Comparison of ENCODE assay signal across 8 cellular contexts in the genomic region with DNA sequence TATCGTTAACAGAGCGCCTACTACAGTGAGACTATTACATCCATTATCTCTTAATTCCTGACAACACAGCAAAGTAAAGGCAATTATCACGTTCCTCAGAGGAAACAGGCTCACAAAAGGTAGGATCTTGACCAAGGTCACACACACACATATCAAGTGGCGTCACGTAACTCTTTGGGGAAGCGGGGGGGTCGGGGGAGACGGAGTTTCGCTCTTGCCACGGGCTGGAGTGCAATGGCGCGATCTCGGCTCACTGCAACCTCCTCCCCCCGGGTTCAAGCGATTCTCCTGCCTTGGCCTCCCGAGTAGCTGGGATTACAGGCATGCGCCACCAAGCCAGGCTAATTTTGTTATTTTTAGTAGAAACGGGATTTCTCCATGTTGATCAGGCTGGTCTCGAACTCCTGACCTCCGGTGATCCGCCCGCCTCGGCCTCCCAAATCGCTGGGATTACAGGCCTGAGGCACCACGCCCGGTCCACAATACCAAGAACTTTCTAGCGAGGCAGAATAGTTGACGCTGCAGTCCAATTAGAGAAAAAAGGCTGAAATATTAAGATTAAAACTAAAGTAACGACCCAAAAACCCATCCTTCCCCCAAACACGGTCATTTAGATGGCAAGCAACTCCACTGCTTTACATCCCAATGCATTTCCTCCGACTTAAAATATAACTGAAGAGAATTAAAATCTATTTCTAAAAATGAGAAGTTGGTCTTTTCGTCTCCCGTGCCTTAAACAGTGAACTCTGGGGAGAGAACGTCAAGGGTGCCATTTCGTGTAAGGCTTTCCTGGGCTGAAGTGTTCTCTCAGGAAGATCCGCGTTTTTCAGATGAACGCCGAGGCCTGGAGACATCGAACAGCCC. TPM values are rescaled to one million over a fixed set of nuclear protein-coding genes. Genes with fewer than 3 reads are reported as not detected.
DNase-seq lines count a peak whose midpoint lies in the region; ATAC-seq and TF ChIP-seq lines count a peak whose summit lies in the region.

No MANE protein-coding gene starts in this region.

- H3K27me3 ChIP-seq in RWPE2 (ENCODE audit: insufficient read depth, poor library complexity, severe bottlenecking) = no peaks in the 10 kb centered on the region
- H3K27me3 ChIP-seq in hepatocyte = no peaks in the 10 kb centered on the region
- peaks cover 0 to 3% (median 0%) of the 10 kb centered on the region in 7 donors for H3K27me3 ChIP-seq in spleen (replicated peaks in 1 of 7)

- H3K36me3 ChIP-seq in RWPE2 (ENCODE audit: low read depth) (peaks cover 54% of the 10 kb centered on the region), hepatocyte (replicated peaks; ENCODE audit: insufficient read depth, low read depth) (no peaks in the 10 kb centered on the region), spleen (peaks cover 0 to 45% (median 22%) of the 10 kb centered on the region in 6 donors)

- peak; percentile 12 for DNase-seq in NCI-H510A treated with DMSO at 0.1 percent for 48 hours (lab: John Stamatoyannopoulos, UW)
- DNase-seq in NCI-H510A (lab: John Stamatoyannopoulos, UW) = no peak
- no peak for DNase-seq in RWPE2 (ENCODE audit: low spot score)
- DNase-seq in activated naive CD8-positive, alpha-beta T cell treated with anti-CD3 and anti-CD28 coated beads for 36 hours = peak; percentile 61
- DNase-seq in hepatocyte (ENCODE audit: low spot score) = peak; percentile 70
- peak; percentile 90 for DNase-seq in spleen
- DNase-seq in cerebellar cortex (ENCODE audit: low spot score) = no peak

- H2AFZ ChIP-seq in hepatocyte = peak overlapping the region; percentile 47

- H3K4me1 ChIP-seq in RWPE2 (ENCODE audit: insufficient read depth, poor library complexity, severe bottlenecking) = peaks cover 16% of the 10 kb centered on the region
- H3K4me1 ChIP-seq in hepatocyte (ENCODE audit: insufficient read depth) = peaks cover 10% of the 10 kb centered on the region
- H3K4me1 ChIP-seq in spleen = peaks cover 31 to 61% (median 50%) of the 10 kb centered on the region in 6 donors

- H3K4me3 ChIP-seq in RWPE2 (ENCODE audit: severe bottlenecking) (peak overlapping the region; percentile 87), hepatocyte (peak overlapping the region; percentile 52), spleen (peak overlapping the region; percentile 66 to 89 (median 69))

- H3K9me3 ChIP-seq in RWPE2 (ENCODE audit: severe bottlenecking) (no peaks in the 10 kb centered on the region), hepatocyte (ENCODE audit: low read depth) (no peaks in the 10 kb centered on the region), spleen (no peaks in the 10 kb centered on the region)

- H3K79me2 ChIP-seq in hepatocyte = peaks cover 62% of the 10 kb centered on the region

- H3K9me3 Mint-ChIP-seq in activated naive CD8-positive, alpha-beta T cell treated with anti-CD3 and anti-CD28 coated beads for 36 hours = peaks cover 3% of the 10 kb centered on the region

- ATAC-seq in RWPE2 (ENCODE audit: low read depth) (no peak), GM18498 (IDR thresholded peaks at IDR 0.05; ENCODE audit: unreplicated experiment) (no peak)

- peaks cover 51% of the 10 kb centered on the region for H4K20me1 ChIP-seq in hepatocyte (ENCODE audit: insufficient read depth, poor library complexity, severe bottlenecking)

- peaks cover 62% of the 10 kb centered on the region for H3K36me3 Mint-ChIP-seq in activated naive CD8-positive, alpha-beta T cell treated with anti-CD3 and anti-CD28 coated beads for 36 hours

- H3K9me2 ChIP-seq in hepatocyte (replicated peaks; ENCODE audit: insufficient read depth) = no peaks in the 10 kb centered on the region

- peak overlapping the region; percentile 84 for H3K27ac ChIP-seq in RWPE2 (ENCODE audit: poor library complexity, severe bottlenecking)
- H3K27ac ChIP-seq in hepatocyte = peak overlapping the region; percentile 99
- peak overlapping the region; percentile 94 to 100 (median 100) for H3K27ac ChIP-seq in spleen

- TF ChIP-seq CTCF in RWPE2 (IDR thresholded peaks at IDR 0.05; ENCODE audit: poor library complexity, severe bottlenecking) (no peak), hepatocyte (IDR thresholded peaks at IDR 0.05; ENCODE audit: poor library complexity) (no peak), spleen (IDR thresholded peaks at IDR 0.05 in 8 of 11, conservative IDR thresholded peaks at IDR 0.05 in 3 of 11) (no peak)

- peak overlapping the region; percentile 98 for H3K27ac Mint-ChIP-seq in activated naive CD8-positive, alpha-beta T cell treated with anti-CD3 and anti-CD28 coated beads for 36 hours

- intact Hi-C loops in spleen (cut with DNase I; ENCODE audit: low total_unique reads) = no loop called here

- no peaks in the 10 kb centered on the region for H3K27me3 Mint-ChIP-seq in activated naive CD8-positive, alpha-beta T cell treated with anti-CD3 and anti-CD28 coated beads for 36 hours

- H3K4me1 Mint-ChIP-seq in activated naive CD8-positive, alpha-beta T cell treated with anti-CD3 and anti-CD28 coated beads for 36 hours = peaks cover 36% of the 10 kb centered on the region

- peak overlapping the region; percentile 85 for H3K4me2 ChIP-seq in hepatocyte

- peak in 1 of 3 donors; percentile 2 for TF ChIP-seq POLR2A in spleen (IDR thresholded peaks at IDR 0.05)

- WGBS in hepatocyte (ENCODE audit: low lambda C conversion rate, missing lambda C conversion rate) = under 1% methylated on average over 40 of the region's 40 CpGs
- WGBS in spleen, 5 donors = 1% methylated on average over 40 of the region's 40 CpGs

- H3K4me3 Mint-ChIP-seq in activated naive CD8-positive, alpha-beta T cell treated with anti-CD3 and anti-CD28 coated beads for 36 hours = peak overlapping the region; percentile 96

RNA-seq across cellular contexts. Expression of a gene that starts 1.1 kb away (rescaled TPM):
- total RNA-seq in activated naive CD8-positive, alpha-beta T cell treated with anti-CD3 and anti-CD28 coated beads for 36 hours = 100 to 1,000 TPM; 254 to 256 TPM
- 432 and 433 TPM in 2 replicates for total RNA-seq in hepatocyte
- 42.3 and 50.1 TPM in 2 replicates for polyA plus RNA-seq in hepatocyte
- total RNA-seq in spleen = 100 to 1,000 TPM; 579 to 818 (median 658) TPM
- polyA plus RNA-seq in spleen = 100 to 1,000 TPM; 150 to 224 (median 204) TPM

RNA-seq across cellular contexts. Expression of a gene that starts 37.1 kb away (rescaled TPM):
- total RNA-seq in activated naive CD8-positive, alpha-beta T cell treated with anti-CD3 and anti-CD28 coated beads for 36 hours = 1 to 10 TPM in 1 of 2 experiments, under 1 TPM in 1; 0.72 to 1.3 TPM
- total RNA-seq in hepatocyte (92.4 and 98.9 TPM in 2 replicates), spleen (1 to 10 TPM; 1.5 to 4.9 (median 3.1) TPM)
- polyA plus RNA-seq in hepatocyte (169 and 171 TPM in 2 replicates), spleen (1 to 10 TPM in 2 of 3 donors, under 1 TPM in 1; 1.00 to 3.1 (median 1.2) TPM)

RNA-seq across cellular contexts. Expression of a gene that starts 50.0 kb away (rescaled TPM):
- total RNA-seq in activated naive CD8-positive, alpha-beta T cell treated with anti-CD3 and anti-CD28 coated beads for 36 hours = not detected
- total RNA-seq in hepatocyte (0.24 and 0.50 TPM in 2 replicates), spleen (not detected)
- polyA plus RNA-seq in hepatocyte (0.08 and 0.30 TPM in 2 replicates), spleen (not detected)

Comparison
In these comparisons a context has a peak if more than half of its experiments do, and no peak if none do; other contexts are left out.
1. DNase-seq: peak in NCI-H510A treated with DMSO at 0.1 percent for 48 hours (single experiment), activated naive CD8-positive, alpha-beta T cell treated with anti-CD3 and anti-CD28 coated beads for 36 hours (single experiment), hepatocyte (single experiment) and spleen (single experiment); none in NCI-H510A (single experiment), RWPE2 (single experiment) and cerebellar cortex (single experiment).
2. RNA of a gene that starts 37.1 kb away (total RNA-seq): 92.4 to 98.9 TPM in hepatocyte; 1.5 to 4.9 TPM in spleen and 0.72 to 1.3 TPM in activated naive CD8-positive, alpha-beta T cell treated with anti-CD3 and anti-CD28 coated beads for 36 hours; every median in the first group is over 10 times any median in the second.
3. Peak in every context shown above with its lines, with median percentiles within 50 percentile points of each other: H3K27ac ChIP-seq and H3K4me3 ChIP-seq.